Comparison of ENCODE assay signal across 8 cellular contexts in genomic region chr1:85277027-85277625, GRCh38. TPM values are rescaled to one million over a fixed set of nuclear protein-coding genes. Genes with fewer than 3 reads are reported as not detected.
DNase-seq lines count a peak whose midpoint lies in the region; ATAC-seq and TF ChIP-seq lines count a peak whose summit lies in the region.

No MANE protein-coding gene starts in this region.

- TF ChIP-seq CTCF in cardiac muscle cell (IDR thresholded peaks at IDR 0.05; ENCODE audit: low read depth, low read length) (no peak), breast epithelium (IDR thresholded peaks at IDR 0.05) (no peak), upper lobe of right lung (IDR thresholded peaks at IDR 0.05) (no peak), omental fat pad (IDR thresholded peaks at IDR 0.05) (no peak)

- intact Hi-C loops in cardiac septum (cut with DNase I) (loop anchor here (2.0 kb wide), 1 partner anchor 18 kb away; the partner anchor contains the start of gene C1orf52), breast epithelium (cut with DNase I; ENCODE audit: low total_unique reads) (no loop called here), upper lobe of right lung (cut with DNase I) (no loop called here)

- H2BK5ac ChIP-seq in mesenchymal stem cell (ENCODE audit: low read depth, low read length, poor library complexity, severe bottlenecking), result no peak overlapping the region

- DNase-seq in cardiac muscle cell (ENCODE audit: low read depth in 1 of 2, low spot score in 1 of 2), result no peak
- no peak for DNase-seq in cardiac septum (ENCODE audit: low spot score)
- DNase-seq in breast epithelium (ENCODE audit: low spot score in 2 of 2), result no peak
- DNase-seq in mesenchymal stem cell, result no peak
- no peak for DNase-seq in upper lobe of right lung
- no peak for DNase-seq in omental fat pad (ENCODE audit: low spot score)
- DNase-seq in NCI-H2171 treated with DMSO at 0.1 percent for 48 hours (lab: John Stamatoyannopoulos, UW), result no peak

- no peak overlapping the region for H2BK12ac ChIP-seq in mesenchymal stem cell (ENCODE audit: low read length in 2 of 2)

- peaks cover 5% of the 10 kb centered on the region for H3K4me1 ChIP-seq in cardiac muscle cell (ENCODE audit: low read depth)
- H3K4me1 ChIP-seq in breast epithelium, result peaks cover 0 to 9% of the 10 kb centered on the region in 2 donors
- peaks cover 9% of the 10 kb centered on the region for H3K4me1 ChIP-seq in mesenchymal stem cell (ENCODE audit: control insufficient read depth, insufficient read depth, low read depth, low read length)
- H3K4me1 ChIP-seq in upper lobe of right lung, result peaks cover 26% of the 10 kb centered on the region

- no peak overlapping the region for H2AK5ac ChIP-seq in mesenchymal stem cell (ENCODE audit: low read length, severe bottlenecking)

- H3K9ac ChIP-seq in mesenchymal stem cell (ENCODE audit: low read length), result peak overlapping the region; percentile 96

- no peak overlapping the region for H3K14ac ChIP-seq in mesenchymal stem cell (ENCODE audit: low read length in 2 of 2)

- 97% methylated on average over 4 of the region's 9 CpGs for WGBS in mesenchymal stem cell

- ATAC-seq in upper lobe of right lung (no peak), omental fat pad (ENCODE audit: low FRiP score) (no peak), GM21515 (IDR thresholded peaks at IDR 0.05; ENCODE audit: unreplicated experiment) (no peak)

- H3K23ac ChIP-seq in mesenchymal stem cell (ENCODE audit: low read length in 2 of 2), result no peak overlapping the region

- H4K8ac ChIP-seq in mesenchymal stem cell (ENCODE audit: low read length), result peak overlapping the region; percentile 70

- H4K91ac ChIP-seq in mesenchymal stem cell (ENCODE audit: low read length), result peak overlapping the region; percentile 70

- H3K4me2 ChIP-seq in mesenchymal stem cell (ENCODE audit: low read length, poor library complexity, severe bottlenecking), result peak overlapping the region; percentile 29

- no peak for TF ChIP-seq POLR2A in breast epithelium (IDR thresholded peaks at IDR 0.05)

- H3K27me3 ChIP-seq in cardiac muscle cell (no peaks in the 10 kb centered on the region), breast epithelium (no peaks in the 10 kb centered on the region), mesenchymal stem cell (ENCODE audit: control insufficient read depth in 1 of 2, insufficient read depth in 1 of 2, low read length in 2 of 2) (no peaks in the 10 kb centered on the region), upper lobe of right lung (no peaks in the 10 kb centered on the region)

- H2BK15ac ChIP-seq in mesenchymal stem cell (ENCODE audit: low read depth, poor library complexity, severe bottlenecking), result no peak overlapping the region

- peak overlapping the region; percentile 45 for H2BK120ac ChIP-seq in mesenchymal stem cell (ENCODE audit: low read depth, low read length)

- H2AFZ ChIP-seq in mesenchymal stem cell (ENCODE audit: low read depth, low read length), result no peak overlapping the region

- H3K18ac ChIP-seq in mesenchymal stem cell (ENCODE audit: low read depth in 1 of 2, low read length in 2 of 2), result no peak overlapping the region

- H3K36me3 ChIP-seq in cardiac muscle cell (no peaks in the 10 kb centered on the region), breast epithelium (no peaks in the 10 kb centered on the region), mesenchymal stem cell (ENCODE audit: control insufficient read depth in 1 of 2, insufficient read depth in 2 of 2, low read depth in 1 of 2, low read length in 2 of 2) (peaks cover 0 to 14% of the 10 kb centered on the region in 2 experiments), upper lobe of right lung (peaks cover 8% of the 10 kb centered on the region)

- H3K4ac ChIP-seq in mesenchymal stem cell (ENCODE audit: low read depth in 1 of 2, low read length in 2 of 2), result peak overlapping the region in 1 of 2 experiments; percentile 24

- H3K27ac ChIP-seq in cardiac muscle cell, result peak overlapping the region; percentile 78
- peak overlapping the region; percentile 97 for H3K27ac ChIP-seq in breast epithelium
- H3K27ac ChIP-seq in mesenchymal stem cell (ENCODE audit: low read length, poor library complexity, severe bottlenecking), result peak overlapping the region; percentile 53
- peak overlapping the region; percentile 96 for H3K27ac ChIP-seq in upper lobe of right lung

- H3K79me1 ChIP-seq in mesenchymal stem cell (replicated peaks; ENCODE audit: low read length, poor library complexity, severe bottlenecking), result no peaks in the 10 kb centered on the region

- H3K4me3 ChIP-seq in cardiac muscle cell (peak overlapping the region; percentile 31), breast epithelium (peak overlapping the region; percentile 86 to 90 (median 88)), mesenchymal stem cell (ENCODE audit: insufficient read depth in 1 of 2, low read depth in 1 of 2, low read length in 2 of 2) (peak overlapping the region in 1 of 2 experiments; percentile 98), upper lobe of right lung (peak overlapping the region; percentile 82)

- no peaks in the 10 kb centered on the region for H3K9me3 ChIP-seq in cardiac muscle cell (ENCODE audit: low read depth)
- H3K9me3 ChIP-seq in breast epithelium, result no peaks in the 10 kb centered on the region
- H3K9me3 ChIP-seq in mesenchymal stem cell (ENCODE audit: control insufficient read depth, low read length), result no peaks in the 10 kb centered on the region
- no peaks in the 10 kb centered on the region for H3K9me3 ChIP-seq in upper lobe of right lung

RNA-seq across cellular contexts. Expression of gene BCL10, which starts 0.7 kb away (rescaled TPM):
- total RNA-seq in cardiac muscle cell, result 11.7 and 12.8 TPM in 2 replicates
- polyA plus RNA-seq in cardiac muscle cell, result 11.7 and 18.9 TPM in 2 replicates
- 8.7 TPM for total RNA-seq in cardiac septum
- 10 to 100 TPM; 16.5 to 23.6 (median 17.7) TPM for total RNA-seq in breast epithelium
- polyA plus RNA-seq in mesenchymal stem cell (2013, experiment 1 of 2), result 21.7 TPM
- 22.6 TPM for polyA plus RNA-seq in mesenchymal stem cell (2013, experiment 2 of 2)
- 25.9 TPM for total RNA-seq in upper lobe of right lung
- total RNA-seq in omental fat pad, result 10 to 100 TPM; 13.9 to 21.6 (median 18.0) TPM

RNA-seq across cellular contexts. Expression of gene C1orf52, which starts 17.7 kb away (rescaled TPM):
- total RNA-seq in cardiac muscle cell (63.4 and 71.6 TPM in 2 replicates), cardiac septum (17.4 TPM), breast epithelium (10 to 100 TPM; 11.6 to 21.6 (median 15.0) TPM), upper lobe of right lung (22.5 TPM), omental fat pad (10 to 100 TPM; 12.0 to 15.8 (median 12.8) TPM)
- 82.1 and 91.4 TPM in 2 replicates for polyA plus RNA-seq in cardiac muscle cell
- 25.2 TPM for polyA plus RNA-seq in mesenchymal stem cell (2013, experiment 1 of 2)
- polyA plus RNA-seq in mesenchymal stem cell (2013, experiment 2 of 2), result 25.7 TPM
